33 cellular contexts compared by ENCODE assay signal in the genomic region with DNA sequence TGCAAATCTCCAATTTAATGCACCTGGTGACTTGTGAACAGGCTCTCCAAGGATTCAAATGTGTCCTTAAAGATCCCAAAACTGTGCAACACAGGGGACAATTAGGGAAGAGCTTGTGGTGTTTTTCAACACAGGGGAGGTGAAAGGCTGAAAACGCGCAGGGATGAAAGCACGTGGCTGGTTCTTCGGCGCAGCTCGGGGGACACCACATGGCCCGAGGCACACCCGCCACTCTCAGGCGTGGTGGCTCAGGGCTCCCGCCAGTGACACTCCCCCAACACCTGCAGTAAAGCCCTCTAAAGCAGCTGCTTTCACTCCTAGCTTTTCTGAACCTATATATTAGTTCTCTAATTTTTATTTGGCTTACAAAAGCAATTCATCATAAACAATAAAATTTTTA.
"Had no signal": no experiment of that assay in that cellular context is flagged by ENCODE, and none has a peak within 500 bp of the region (broad histone marks: within the 10 kb centered on the region; RNA-seq: fewer than 3 reads in every experiment).

No MANE protein-coding gene starts in this region.

- H3K27me3 ChIP-seq: adrenal gland, body of pancreas, brain microvascular endothelial cell, breast epithelium had no signal

- ATAC-seq: activated CD8-positive, alpha-beta T cell treated with anti-CD3 and anti-CD28 coated beads for 36 hours; activated naive CD4-positive, alpha-beta T cell treated with anti-CD3 and anti-CD28 coated beads, Interleukin-2, amount 50 U/mL, for 72 hours; activated T-cell treated with anti-CD3 and anti-CD28 coated beads, Interleukin-2, amount 50 U/mL, for 4 hours; activated T-cell treated with anti-CD3 and anti-CD28 coated beads, Interleukin-2, amount 50 U/mL, for 72 hours; activated T-helper 17 cell treated with anti-CD3 and anti-CD28 coated beads, Interleukin-2, amount 50 U/mL, for 72 hours; body of pancreas had no signal

- H3K4me1 ChIP-seq: adrenal gland, body of pancreas, breast epithelium had no signal

- H3K36me3 ChIP-seq: adrenal gland, brain microvascular endothelial cell, breast epithelium had no signal

- DNase-seq: activated B cell treated with CpG ODN at 0.5 μM for 24 hours; activated CD4-positive, alpha-beta memory T cell treated with anti-CD3 and anti-CD28 coated beads for 36 hours; activated CD4-positive, alpha-beta T cell treated with anti-CD3 and anti-CD28 coated beads for 4 hours; activated CD4-positive, alpha-beta T cell treated with anti-CD3 and anti-CD28 coated beads, Interleukin-2, amount 10 ng/mL, durations not matched to agents 24 days and 14 days; activated CD4-positive, alpha-beta T cell treated with anti-CD3 and anti-CD28 coated beads, Interleukin-2, amount 50 U/mL, for 1 hour; activated CD4-positive, alpha-beta T cell treated with anti-CD3 and anti-CD28 coated beads, Interleukin-2, amount 50 U/mL, for 4 hours; activated CD4-positive, CD25-positive, alpha-beta regulatory T cell treated with anti-CD3 and anti-CD28 coated beads, Interleukin-2, amount 50 U/mL, for 72 hours; activated CD8-positive, alpha-beta memory T cell treated with anti-CD3 and anti-CD28 coated beads, Interleukin-2, amount 50 U/mL, for 4 hours; activated CD8-positive, alpha-beta T cell treated with anti-CD3 and anti-CD28 coated beads for 36 hours; activated effector memory CD4-positive, alpha-beta T cell treated with anti-CD3 and anti-CD28 coated beads, Interleukin-2, amount 50 U/mL, for 16 hours; activated gamma-delta T cell treated with Interleukin-2 at 50 U/mL for 16 hours; activated naive CD4-positive, alpha-beta T cell; activated naive CD4-positive, alpha-beta T cell treated with anti-CD3 and anti-CD28 coated beads for 36 hours; activated naive CD4-positive, alpha-beta T cell treated with anti-CD3 and anti-CD28 coated beads, Interleukin-2, amount 50 U/mL, for 16 hours; activated naive CD8-positive, alpha-beta T cell treated with anti-CD3 and anti-CD28 coated beads for 36 hours; activated T-cell treated with anti-CD3 and anti-CD28 coated beads for 4 hours; activated T-cell treated with anti-CD3 and anti-CD28 coated beads, Interleukin-2, amount 50 U/mL, for 1 hour; activated T-cell treated with anti-CD3 and anti-CD28 coated beads, Interleukin-2, amount 50 U/mL, for 4 hours; activated T-cell treated with anti-CD3 and anti-CD28 coated beads, Interleukin-2, amount 50 U/mL, for 72 hours; adrenal gland; amniotic stem cell; aorta; body of pancreas; brain microvascular endothelial cell; caudate nucleus; cerebellar nuclear complex; T-helper 1 cell; T-helper 2 cell; T-helper 9 cell had no signal

- H3K4me3 ChIP-seq: adrenal gland, body of pancreas, breast epithelium had no signal

- H3K9me3 ChIP-seq: adrenal gland, body of pancreas had no signal

- H3K27ac ChIP-seq: adrenal gland, body of pancreas, brain microvascular endothelial cell, breast epithelium, VCaP had no signal
